Comparison of ENCODE assay signal across 8 cellular contexts in genomic region chr9:120869360-120869687, GRCh38. TPM values are rescaled to one million over a fixed set of nuclear protein-coding genes. Genes with fewer than 3 reads are reported as not detected.
DNase-seq lines count a peak whose midpoint lies in the region; ATAC-seq, FAIRE-seq and TF ChIP-seq lines count a peak whose summit lies in the region.

No MANE protein-coding gene starts in this region.

- H3K27ac ChIP-seq in foreskin keratinocyte (peak overlapping the region; percentile 65), sigmoid colon (peak overlapping the region; percentile 85 to 93 (median 88))

- H3K4me1 ChIP-seq in foreskin keratinocyte (peaks cover 9% of the 10 kb centered on the region), sigmoid colon (peaks cover 0 to 20% (median 13%) of the 10 kb centered on the region in 4 donors)

- ATAC-seq in activated B cell treated with CpG ODN at 0.5 μM for 24 hours (ENCODE audit: low read depth) (no peak), foreskin keratinocyte (no peak), HG03460 (IDR thresholded peaks at IDR 0.05; ENCODE audit: unreplicated experiment) (no peak)

- peak overlapping the region; percentile 97 for H3K27ac Mint-ChIP-seq in activated B cell treated with CpG ODN at 0.5 μM for 24 hours

- peaks cover 21% of the 10 kb centered on the region for H3K36me3 Mint-ChIP-seq in activated B cell treated with CpG ODN at 0.5 μM for 24 hours (ENCODE audit: low read depth)

- TF ChIP-seq POLR2A in GM12892 (IDR thresholded peaks at IDR 0.05; ENCODE audit: low read depth, low read length) (peak; percentile 8; the same call in 1 of the 2 replicates), sigmoid colon (IDR thresholded peaks at IDR 0.05) (no peak)

- no peaks in the 10 kb centered on the region for H3K9me3 Mint-ChIP-seq in activated B cell treated with CpG ODN at 0.5 μM for 24 hours

- FAIRE-seq in GM12892 (lab: Jason Lieb, UNC), result no peak

- DNase-seq in GM12892 (ENCODE audit: insufficient read length), result no peak
- no peak for DNase-seq in activated B cell treated with CpG ODN at 0.5 μM for 24 hours
- no peak for DNase-seq in foreskin keratinocyte
- no peak for DNase-seq in sigmoid colon
- DNase-seq in anterior cingulate cortex (lab: John Stamatoyannopoulos, UW), result no peak
- no peak for DNase-seq in T-helper 9 cell
- DNase-seq in NCI-H748 (lab: John Stamatoyannopoulos, UW; ENCODE audit: unreplicated experiment), result no peak

- H3K27me3 ChIP-seq in foreskin keratinocyte (no peaks in the 10 kb centered on the region), sigmoid colon (no peaks in the 10 kb centered on the region)

- no peak for TF ChIP-seq EP300 in sigmoid colon (IDR thresholded peaks at IDR 0.05)

- intact Hi-C loops in activated B cell treated with CpG ODN at 0.5 μM for 24 hours (cut with micrococcal nuclease) (loop anchor here (1.0 to 5.0 kb wide), 7 partner anchors 23 to 251 kb away; partner anchors contain the start of gene MEGF9), sigmoid colon (cut with DNase I) (loop anchor here (2.0 kb wide), 1 partner anchor 67 kb away; no protein-coding TSS in a partner anchor)

- CTCF ChIA-PET in activated B cell treated with CpG ODN at 0.5 μM for 24 hours (lab: Charles Lee), result interaction anchor here (0.7 to 4.0 kb wide), 12 partner anchors 21 to 202 kb away, joined by 3 to 26 read pairs (median 6); partner anchors contain the start of gene TRAF1

- H3K4me1 Mint-ChIP-seq in activated B cell treated with CpG ODN at 0.5 μM for 24 hours, result peaks cover 29% of the 10 kb centered on the region

- POLR2A ChIA-PET in activated B cell treated with CpG ODN at 0.5 μM for 24 hours (lab: Charles Lee), result interaction anchor here (0.8 to 3.4 kb wide), 11 partner anchors 17 to 204 kb away, joined by 3 to 19 read pairs (median 6); partner anchors contain the start of genes FBXW2 and TRAF1

- TF ChIP-seq CTCF in activated B cell treated with CpG ODN at 0.5 μM for 24 hours (IDR thresholded peaks at IDR 0.05), result no peak
- no peak for TF ChIP-seq CTCF in foreskin keratinocyte (conservative IDR thresholded peaks at IDR 0.05)
- TF ChIP-seq CTCF in sigmoid colon (IDR thresholded peaks at IDR 0.05), result no peak

- no peaks in the 10 kb centered on the region for H3K9me3 ChIP-seq in sigmoid colon

- no peaks in the 10 kb centered on the region for H3K27me3 Mint-ChIP-seq in activated B cell treated with CpG ODN at 0.5 μM for 24 hours

- 25 to 36% methylated on average over 10 of the region's 10 CpGs for WGBS in sigmoid colon, 2 donors

- H3K4me3 Mint-ChIP-seq in activated B cell treated with CpG ODN at 0.5 μM for 24 hours, result peak overlapping the region; percentile 91

- H3K4me3 ChIP-seq in sigmoid colon, result peak overlapping the region; percentile 47 to 60 (median 57)

- peaks cover 0 to 40% (median 0%) of the 10 kb centered on the region in 4 donors for H3K36me3 ChIP-seq in sigmoid colon

RNA-seq across cellular contexts. Expression of gene PHF19, which starts 7.7 kb away (rescaled TPM):
- polyA plus RNA-seq in GM12892 (2012; ENCODE audit: missing spikeins), result 70.4 TPM
- total RNA-seq in activated B cell treated with CpG ODN at 0.5 μM for 24 hours (50.2 and 55.3 TPM in 2 replicates), foreskin keratinocyte (67.2 and 82.1 TPM in 2 replicates), sigmoid colon (10 to 100 TPM; 22.5 to 32.7 (median 31.6) TPM)
- polyA plus RNA-seq in foreskin keratinocyte (89.0 and 105 TPM in 2 replicates), sigmoid colon (10 to 100 TPM; 10.2 to 38.2 (median 10.6) TPM)

RNA-seq across cellular contexts. Expression of gene PSMD5, which starts 26.6 kb away (rescaled TPM):
- 21.9 TPM for polyA plus RNA-seq in GM12892 (2012; ENCODE audit: missing spikeins)
- 34.8 and 38.9 TPM in 2 replicates for total RNA-seq in activated B cell treated with CpG ODN at 0.5 μM for 24 hours
- total RNA-seq in foreskin keratinocyte, result 44.8 and 46.2 TPM in 2 replicates
- 21.5 and 25.9 TPM in 2 replicates for polyA plus RNA-seq in foreskin keratinocyte
- total RNA-seq in sigmoid colon, result 10 to 100 TPM; 28.6 to 42.6 (median 37.8) TPM
- polyA plus RNA-seq in sigmoid colon, result 10 to 100 TPM; 13.2 to 22.9 (median 17.0) TPM

RNA-seq across cellular contexts. Expression of gene TRAF1, which starts 57.3 kb away (rescaled TPM):
- polyA plus RNA-seq in GM12892 (2012; ENCODE audit: missing spikeins), result 116 TPM
- total RNA-seq in activated B cell treated with CpG ODN at 0.5 μM for 24 hours (115 and 130 TPM in 2 replicates), foreskin keratinocyte (0.78 and 0.99 TPM in 2 replicates), sigmoid colon (1 to 10 TPM; 4.4 to 8.0 (median 5.0) TPM)
- polyA plus RNA-seq in foreskin keratinocyte (0.56 and 0.78 TPM in 2 replicates), sigmoid colon (10 to 100 TPM in 1 of 3 donors, under 1 TPM in 2; 0.46 to 10.0 (median 0.60) TPM)

Comparison
In these comparisons a context has a peak if more than half of its experiments do, and no peak if none do; other contexts are left out.
1. RNA of gene TRAF1, which starts 57.3 kb away (total RNA-seq): 115 to 130 TPM in activated B cell treated with CpG ODN at 0.5 μM for 24 hours; 4.4 to 8.0 TPM in sigmoid colon and 0.78 to 0.99 TPM in foreskin keratinocyte; every median in the first group is over 10 times any median in the second.